9 cellular contexts compared by ENCODE assay signal in genomic region chr18:79680100-79680879, GRCh38. TPM values are rescaled to one million over a fixed set of nuclear protein-coding genes. Genes with fewer than 3 reads are reported as not detected.
DNase-seq lines count a peak whose midpoint lies in the region; ATAC-seq, FAIRE-seq and TF ChIP-seq lines count a peak whose summit lies in the region.
"Had no signal": no experiment of that assay in that cellular context is flagged by ENCODE, and none has a peak within 500 bp of the region (broad histone marks: within the 10 kb centered on the region; RNA-seq: fewer than 3 reads in every experiment).

No MANE protein-coding gene starts in this region.

- FAIRE-seq in GM12891 (lab: Jason Lieb, UNC) = peak; percentile 9
- FAIRE-seq: islet of Langerhans had no signal

- peak; percentile 4 for ATAC-seq in HG02852 (IDR thresholded peaks at IDR 0.05; ENCODE audit: unreplicated experiment)
- no peak for ATAC-seq in GM19395 (IDR thresholded peaks at IDR 0.05; ENCODE audit: unreplicated experiment)
- no peak for ATAC-seq in GM18520 (IDR thresholded peaks at IDR 0.05; ENCODE audit: unreplicated experiment)

- no peak for DNase-seq in GM12891 (ENCODE audit: insufficient read length, low spot score)
- DNase-seq in NCI-H748 (lab: John Stamatoyannopoulos, UW; ENCODE audit: unreplicated experiment) = peak; percentile 44
- peak; percentile 59 for DNase-seq in activated naive CD4-positive, alpha-beta T cell treated with Interleukin-2 at 50 U/mL for 16 hours
- DNase-seq in glomerular visceral epithelial cell (ENCODE audit: extremely low spot score) = peak; percentile 33
- DNase-seq in retina = peak; percentile 31

- no peak for TF ChIP-seq POLR2A in GM12891 (IDR thresholded peaks at IDR 0.05; ENCODE audit: low read depth, low read length)

TF ChIP-seq in GM12891, 5 proteins besides CTCF, POLR2A, EP300 and RAD21:
- TF ChIP-seq PAX5 (IDR thresholded peaks at IDR 0.05; ENCODE audit: insufficient read depth, low read length, severe bottlenecking) (no peak), POLR2AphosphoS5 (IDR thresholded peaks at IDR 0.05; ENCODE audit: low read depth, low read length) (no peak), POU2F2 (IDR thresholded peaks at IDR 0.05; ENCODE audit: low read depth, low read length) (no peak), TAF1 (IDR thresholded peaks at IDR 0.05; ENCODE audit: low read depth, low read length) (no peak), SPI1 (IDR thresholded peaks at IDR 0.05; ENCODE audit: low read depth, low read length) (no peak)

RNA-seq across cellular contexts. Expression of gene CTDP1, which starts 0.7 kb away (rescaled TPM):
- polyA plus RNA-seq in GM12891 (2012; ENCODE audit: low read depth, missing spikeins) = 11.3 TPM
